In the genomic region with DNA sequence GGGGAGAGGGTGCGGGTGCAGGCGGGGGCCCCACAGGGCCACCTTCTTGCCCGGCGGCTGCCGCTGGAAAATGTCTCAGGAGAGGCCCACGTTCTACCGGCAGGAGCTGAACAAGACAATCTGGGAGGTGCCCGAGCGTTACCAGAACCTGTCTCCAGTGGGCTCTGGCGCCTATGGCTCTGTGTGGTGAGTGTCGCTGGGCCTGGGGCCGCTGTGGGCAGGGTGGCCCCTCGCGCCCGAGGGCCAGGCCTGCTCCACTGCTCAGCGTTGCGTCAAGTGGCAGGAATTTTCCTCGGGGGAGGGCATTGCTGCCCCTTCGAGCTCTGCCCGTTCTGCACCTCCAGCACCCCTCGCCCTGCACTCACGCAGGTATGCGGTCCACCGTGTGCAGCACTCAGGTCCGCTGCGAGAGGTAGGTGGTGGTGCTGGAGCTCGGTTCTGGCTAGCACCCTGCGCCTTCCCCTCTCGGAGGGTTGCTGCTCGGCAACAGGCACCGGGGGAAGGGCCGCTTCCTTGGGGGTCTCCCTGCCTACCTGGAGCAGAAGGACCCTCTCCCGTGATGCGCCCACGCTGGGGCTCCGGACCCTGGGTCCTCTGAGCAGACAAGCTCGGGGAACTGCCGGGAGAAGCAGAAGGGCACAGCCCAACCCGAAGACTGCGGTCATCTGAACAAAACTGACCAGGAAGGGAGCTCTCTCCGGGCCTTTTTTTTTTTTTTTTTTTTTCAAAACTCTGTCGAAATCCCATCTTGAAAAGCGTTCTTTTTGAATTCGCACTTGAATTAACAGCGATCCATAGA, we compare ENCODE assay signal across 8 cellular contexts. TPM values are rescaled to one million over a fixed set of nuclear protein-coding genes. Genes with fewer than 3 reads are reported as not detected.
DNase-seq lines count a peak whose midpoint lies in the region; ATAC-seq and TF ChIP-seq lines count a peak whose summit lies in the region.

No MANE protein-coding gene starts in this region.

- H3K4me1 ChIP-seq in gastroesophageal sphincter (peaks cover 0 to 49% (median 10%) of the 10 kb centered on the region in 3 donors), neutrophil (ENCODE audit: control insufficient read depth in 1 of 2, insufficient read depth in 1 of 2, low read depth in 1 of 2, low read length in 1 of 2) (peaks cover 71 to 81% of the 10 kb centered on the region in 2 experiments), tibial artery (peaks cover 0 to 56% (median 14%) of the 10 kb centered on the region in 4 donors)

- peak overlapping the region; percentile 73 to 100 for H3K4me3 ChIP-seq in gastroesophageal sphincter
- H3K4me3 ChIP-seq in neutrophil (ENCODE audit: low read depth in 1 of 2, low read length in 1 of 2) = peak overlapping the region; percentile 93 to 100
- H3K4me3 ChIP-seq in tibial artery = peak overlapping the region; percentile 93 to 94

- H3K27me3 Mint-ChIP-seq in activated T-helper 2 cell treated with anti-CD3 and anti-CD28 coated beads, Interferon-gamma antibody, Interleukin-2, Interleukin-4, amounts not matched to agents 10 μg/mL and 5 μg/mL and 100 μg/mL, durations not matched to agents 14 hours and 24 hours and 36 hours (ENCODE audit: low read depth) = peaks cover 21% of the 10 kb centered on the region

- peaks cover 36% of the 10 kb centered on the region for H3K4me1 Mint-ChIP-seq in activated T-helper 2 cell treated with anti-CD3 and anti-CD28 coated beads, Interferon-gamma antibody, Interleukin-2, Interleukin-4, amounts not matched to agents 10 μg/mL and 5 μg/mL and 100 μg/mL, durations not matched to agents 14 hours and 24 hours and 36 hours (ENCODE audit: low read depth)

- ATAC-seq in GM18511 (IDR thresholded peaks at IDR 0.05; ENCODE audit: unreplicated experiment) = peak; percentile 27
- ATAC-seq in HG02763 (IDR thresholded peaks at IDR 0.05; ENCODE audit: unreplicated experiment) = peak; percentile 29
- ATAC-seq in gastroesophageal sphincter = peak; percentile 36

- WGBS in gastroesophageal sphincter (ENCODE audit: low coverage in 1 of 2), 2 donors = 0% methylated on average over 10 to 12 of the region's 45 CpGs

- TF ChIP-seq CTCF in gastroesophageal sphincter (IDR thresholded peaks at IDR 0.05) (peak in 1 of 4 experiments; percentile 3), neutrophil (IDR thresholded peaks at IDR 0.05) (no peak), tibial artery (IDR thresholded peaks at IDR 0.05) (no peak)

- peaks cover 17% of the 10 kb centered on the region for H3K36me3 Mint-ChIP-seq in activated T-helper 2 cell treated with anti-CD3 and anti-CD28 coated beads, Interferon-gamma antibody, Interleukin-2, Interleukin-4, amounts not matched to agents 10 μg/mL and 5 μg/mL and 100 μg/mL, durations not matched to agents 14 hours and 24 hours and 36 hours (ENCODE audit: low read depth)

- H3K9me3 Mint-ChIP-seq in activated T-helper 2 cell treated with anti-CD3 and anti-CD28 coated beads, Interferon-gamma antibody, Interleukin-2, Interleukin-4, amounts not matched to agents 10 μg/mL and 5 μg/mL and 100 μg/mL, durations not matched to agents 14 hours and 24 hours and 36 hours = no peaks in the 10 kb centered on the region

- TF ChIP-seq EP300 in gastroesophageal sphincter (IDR thresholded peaks at IDR 0.05) = no peak

- intact Hi-C loops in activated T-helper 2 cell treated with anti-CD3 and anti-CD28 coated beads, Interferon-gamma antibody, Interleukin-2, Interleukin-4, amounts not matched to agents 10 μg/mL and 5 μg/mL and 100 μg/mL, durations not matched to agents 14 hours and 24 hours and 36 hours (cut with micrococcal nuclease) = loop anchor here (2.0 to 5.0 kb wide), 4 partner anchors 56 to 569 kb away; no protein-coding TSS in a partner anchor
- intact Hi-C loops in tibial artery (cut with DNase I; ENCODE audit: low total_unique reads) = loop anchor here (5.0 kb wide), 1 partner anchor 169 kb away; a partner anchor contains a TSS

- TF ChIP-seq POLR2A in gastroesophageal sphincter (IDR thresholded peaks at IDR 0.05) = peak in 1 of 2 donors; percentile 2

- H3K27ac Mint-ChIP-seq in activated T-helper 2 cell treated with anti-CD3 and anti-CD28 coated beads, Interferon-gamma antibody, Interleukin-2, Interleukin-4, amounts not matched to agents 10 μg/mL and 5 μg/mL and 100 μg/mL, durations not matched to agents 14 hours and 24 hours and 36 hours = peak overlapping the region; percentile 89

- H3K27ac ChIP-seq in gastroesophageal sphincter = peak overlapping the region; percentile 79 to 97 (median 96)
- peak overlapping the region; percentile 88 for H3K27ac ChIP-seq in neutrophil
- H3K27ac ChIP-seq in tibial artery = peak overlapping the region; percentile 85 to 87

- peak overlapping the region; percentile 95 for H3K4me3 Mint-ChIP-seq in activated T-helper 2 cell treated with anti-CD3 and anti-CD28 coated beads, Interferon-gamma antibody, Interleukin-2, Interleukin-4, amounts not matched to agents 10 μg/mL and 5 μg/mL and 100 μg/mL, durations not matched to agents 14 hours and 24 hours and 36 hours (ENCODE audit: low read depth)

- DNase-seq in NCI-H748 (lab: John Stamatoyannopoulos, UW; ENCODE audit: unreplicated experiment) (peak; percentile 77), tibial artery (peak; percentile 30 to 75), NCI-H2107 treated with DMSO at 0.1 percent for 48 hours (lab: John Stamatoyannopoulos, UW; ENCODE audit: unreplicated experiment) (no peak)
- DNase-seq in activated T-helper 2 cell treated with anti-CD3 and anti-CD28 coated beads, Interferon-gamma antibody, Interleukin-2, Interleukin-4, amounts not matched to agents 10 μg/mL and 5 μg/mL and 100 μg/mL, durations not matched to agents 14 hours and 24 hours and 36 hours (ENCODE audit: low spot score) = no peak

- H3K9me3 ChIP-seq in gastroesophageal sphincter = no peaks in the 10 kb centered on the region
- no peaks in the 10 kb centered on the region for H3K9me3 ChIP-seq in neutrophil
- no peaks in the 10 kb centered on the region for H3K9me3 ChIP-seq in tibial artery

- H3K27me3 ChIP-seq in gastroesophageal sphincter = peaks cover 16% of the 10 kb centered on the region
- H3K27me3 ChIP-seq in neutrophil = no peaks in the 10 kb centered on the region
- H3K27me3 ChIP-seq in tibial artery = peaks cover 0 to 8% of the 10 kb centered on the region in 2 donors

- H3K36me3 ChIP-seq in gastroesophageal sphincter (no peaks in the 10 kb centered on the region), neutrophil (no peaks in the 10 kb centered on the region), tibial artery (no peaks in the 10 kb centered on the region)

RNA-seq across cellular contexts. Expression of a gene that starts 0.7 kb away (rescaled TPM):
- 44.3 and 46.5 TPM in 2 replicates for total RNA-seq in activated T-helper 2 cell treated with anti-CD3 and anti-CD28 coated beads, Interferon-gamma antibody, Interleukin-2, Interleukin-4, amounts not matched to agents 10 μg/mL and 5 μg/mL and 100 μg/mL, durations not matched to agents 14 hours and 24 hours and 36 hours
- total RNA-seq in gastroesophageal sphincter = 10 to 100 TPM; 58.7 to 77.5 (median 69.9) TPM

RNA-seq across cellular contexts. Expression of a gene that starts 3.8 kb away (rescaled TPM):
- total RNA-seq in activated T-helper 2 cell treated with anti-CD3 and anti-CD28 coated beads, Interferon-gamma antibody, Interleukin-2, Interleukin-4, amounts not matched to agents 10 μg/mL and 5 μg/mL and 100 μg/mL, durations not matched to agents 14 hours and 24 hours and 36 hours = not detected in 2 replicates
- total RNA-seq in gastroesophageal sphincter = not detected

Comparison
In these comparisons a context has a peak if more than half of its experiments do, and no peak if none do; other contexts are left out.
1. DNase-seq: peak in NCI-H748 (single experiment) and tibial artery (2 of 2); none in activated T-helper 2 cell treated with anti-CD3 and anti-CD28 coated beads, Interferon-gamma antibody, Interleukin-2, Interleukin-4, amounts not matched to agents 10 μg/mL and 5 μg/mL and 100 μg/mL, durations not matched to agents 14 hours and 24 hours and 36 hours (single experiment) and NCI-H2107 treated with DMSO at 0.1 percent for 48 hours (single experiment).
2. Peak in every context shown above with its lines, with median percentiles within 50 percentile points of each other: ATAC-seq, H3K27ac ChIP-seq and H3K4me3 ChIP-seq.